38 cellular contexts compared by ENCODE assay signal in genomic region chr12:16294589-16294988, GRCh38. TPM values are rescaled to one million over a fixed set of nuclear protein-coding genes. Genes with fewer than 3 reads are reported as not detected.
"Had no signal": no experiment of that assay in that cellular context is flagged by ENCODE, and none has a peak within 500 bp of the region (broad histone marks: within the 10 kb centered on the region; RNA-seq: fewer than 3 reads in every experiment).

No MANE protein-coding gene starts in this region.

- H3K4me3 ChIP-seq: MG63 had no signal

- H3K27ac ChIP-seq: KMS-11 had no signal

- H3K27me3 ChIP-seq: MG63 had no signal

- H3K9me3 ChIP-seq: MG63 had no signal

- H3K9ac ChIP-seq: KMS-11 had no signal

- DNase-seq: Karpas-422, Kasumi-1, MG63, MM.1S, MV-4-11, NCI-H1048, NCI-H1092, NCI-H1092 treated with DMSO at 0.1 percent for 48 hours, NCI-H1105, NCI-H1105 treated with DMSO at 0.1 percent for 48 hours, NCI-H1417, NCI-H1417 treated with DMSO at 0.1 percent for 48 hours, NCI-H1436, NCI-H1436 treated with DMSO at 0.1 percent for 48 hours, NCI-H146, NCI-H1694, NCI-H1694 treated with DMSO at 0.1 percent for 48 hours, NCI-H187, NCI-H187 treated with DMSO at 0.1 percent for 48 hours, NCI-H1930, NCI-H2029, NCI-H2029 treated with DMSO at 0.1 percent for 48 hours, NCI-H2081, NCI-H2081 treated with DMSO at 0.1 percent for 48 hours, NCI-H2107, NCI-H2171, NCI-H2171 treated with DMSO at 0.1 percent for 48 hours, NCI-H2227 treated with DMSO at 0.1 percent for 48 hours, NCI-H226, NCI-H345, NCI-H446, NCI-H446 treated with DMSO at 0.1 percent for 48 hours, NCI-H510A, NCI-H510A treated with DMSO at 0.1 percent for 48 hours had no signal

- H3K36me3 ChIP-seq: MG63 had no signal

RNA-seq across cellular contexts. Expression of gene SLC15A5, which starts 17.1 kb away (rescaled TPM):
- total RNA-seq: LHCN-M2, M059J, MCF 10A had no signal
